20 cellular contexts compared by ENCODE assay signal in the genomic region with DNA sequence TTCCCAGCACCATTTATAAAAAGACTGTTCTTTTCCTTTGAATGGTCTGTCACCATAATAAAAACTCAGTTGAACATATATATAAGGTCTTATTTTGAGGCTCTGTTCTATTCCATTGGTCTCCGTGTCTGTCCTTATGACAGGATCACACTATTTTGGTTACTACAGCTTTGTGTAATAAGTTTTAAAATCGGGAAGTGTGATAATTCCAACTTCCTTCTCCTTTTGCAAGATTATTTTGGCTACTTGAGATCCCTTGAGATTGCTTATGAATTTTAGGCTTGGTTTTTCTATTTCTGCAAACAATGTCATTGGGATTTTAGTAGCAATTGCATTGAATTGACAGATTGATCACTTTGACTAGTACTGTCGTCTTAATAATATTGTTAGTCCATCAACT. TPM values are rescaled to one million over a fixed set of nuclear protein-coding genes. Genes with fewer than 3 reads are reported as not detected.
DNase-seq lines count a peak whose midpoint lies in the region; FAIRE-seq and TF ChIP-seq lines count a peak whose summit lies in the region.
"Had no signal": no experiment of that assay in that cellular context is flagged by ENCODE, and none has a peak within 500 bp of the region (broad histone marks: within the 10 kb centered on the region; RNA-seq: fewer than 3 reads in every experiment).

No MANE protein-coding gene starts in this region.

- no peaks in the 10 kb centered on the region for H3K27me3 Mint-ChIP-seq in dendritic cell treated with granulocyte-macrophage colony-stimulating factor and Interleukin-4, amounts not matched to agents 40 ng/mL and 50 ng/mL, for 4 days
- H3K27me3 Mint-ChIP-seq in osteocyte (ENCODE audit: unreplicated experiment), result no peaks in the 10 kb centered on the region
- H3K27me3 Mint-ChIP-seq: CD4-positive, alpha-beta memory T cell had no signal

- peak; percentile 74 for DNase-seq in CD1c-positive myeloid dendritic cell (ENCODE audit: extremely low spot score)
- no peak for DNase-seq in GM18507 (ENCODE audit: extremely low spot score, insufficient read length, low read depth)
- DNase-seq in MV-4-11 (lab: John Stamatoyannopoulos, UW), result peak; percentile 70
- DNase-seq in GM19238 (ENCODE audit: insufficient read length, low spot score), result no peak
- no peak for DNase-seq in globus pallidus (ENCODE audit: low spot score)
- no peak for DNase-seq in osteocyte (ENCODE audit: extremely low spot score, unreplicated experiment)
- DNase-seq: Caco-2; CD4-positive, alpha-beta memory T cell; DMS153; NCI-H1694 treated with DMSO at 0.1 percent for 48 hours; NCI-H2081 treated with DMSO at 0.1 percent for 48 hours; NCI-H2171 treated with DMSO at 0.1 percent for 48 hours; NCI-H524 treated with DMSO at 0.1 percent for 48 hours; NCI-H82; PC-3; SHP77; SK-N-SH; T-helper 1 cell had no signal

- intact Hi-C loops in dendritic cell treated with granulocyte-macrophage colony-stimulating factor and Interleukin-4, amounts not matched to agents 40 ng/mL and 50 ng/mL, for 4 days (cut with micrococcal nuclease), result no loop called here

- TF ChIP-seq CTCF in osteocyte (IDR thresholded peaks at IDR 0.05), result no peak

- peak overlapping the region; percentile 53 for H3K27ac Mint-ChIP-seq in dendritic cell treated with granulocyte-macrophage colony-stimulating factor and Interleukin-4, amounts not matched to agents 40 ng/mL and 50 ng/mL, for 4 days
- H3K27ac Mint-ChIP-seq in osteocyte (ENCODE audit: unreplicated experiment), result no peak overlapping the region

- FAIRE-seq in GM18507 (lab: Jason Lieb, UNC), result peak; percentile 76
- FAIRE-seq: H1 had no signal

- H3K9me3 Mint-ChIP-seq in dendritic cell treated with granulocyte-macrophage colony-stimulating factor and Interleukin-4, amounts not matched to agents 40 ng/mL and 50 ng/mL, for 4 days, result no peaks in the 10 kb centered on the region
- no peaks in the 10 kb centered on the region for H3K9me3 Mint-ChIP-seq in osteocyte (ENCODE audit: unreplicated experiment)
- H3K9me3 Mint-ChIP-seq: CD4-positive, alpha-beta memory T cell had no signal

- H3K4me1 Mint-ChIP-seq in dendritic cell treated with granulocyte-macrophage colony-stimulating factor and Interleukin-4, amounts not matched to agents 40 ng/mL and 50 ng/mL, for 4 days (ENCODE audit: low read depth), result peaks cover 42% of the 10 kb centered on the region
- peaks cover 14% of the 10 kb centered on the region for H3K4me1 Mint-ChIP-seq in osteocyte (ENCODE audit: unreplicated experiment)

- H3K36me3 Mint-ChIP-seq in dendritic cell treated with granulocyte-macrophage colony-stimulating factor and Interleukin-4, amounts not matched to agents 40 ng/mL and 50 ng/mL, for 4 days (ENCODE audit: low read depth), result peaks cover 75% of the 10 kb centered on the region
- H3K36me3 Mint-ChIP-seq in osteocyte (ENCODE audit: unreplicated experiment), result peaks cover 42% of the 10 kb centered on the region

- no peak overlapping the region for H3K4me3 Mint-ChIP-seq in dendritic cell treated with granulocyte-macrophage colony-stimulating factor and Interleukin-4, amounts not matched to agents 40 ng/mL and 50 ng/mL, for 4 days
- H3K4me3 Mint-ChIP-seq in osteocyte (ENCODE audit: unreplicated experiment), result no peak overlapping the region
- H3K4me3 Mint-ChIP-seq: CD4-positive, alpha-beta memory T cell had no signal

RNA-seq across cellular contexts. Expression of gene SACM1L, which starts 35.7 kb away (rescaled TPM):
- total RNA-seq in osteocyte, result 38.3 and 40.8 TPM in 2 replicates

Comparison
In these comparisons a context has a peak if more than half of its experiments do, and no peak if none do; other contexts are left out.
1. DNase-seq: peak in CD1c-positive myeloid dendritic cell (single experiment) and MV-4-11 (single experiment); none in GM18507 (single experiment), GM19238 (single experiment), globus pallidus (single experiment) and osteocyte (single experiment).